Comparison of ENCODE assay signal across 20 cellular contexts in the genomic region with DNA sequence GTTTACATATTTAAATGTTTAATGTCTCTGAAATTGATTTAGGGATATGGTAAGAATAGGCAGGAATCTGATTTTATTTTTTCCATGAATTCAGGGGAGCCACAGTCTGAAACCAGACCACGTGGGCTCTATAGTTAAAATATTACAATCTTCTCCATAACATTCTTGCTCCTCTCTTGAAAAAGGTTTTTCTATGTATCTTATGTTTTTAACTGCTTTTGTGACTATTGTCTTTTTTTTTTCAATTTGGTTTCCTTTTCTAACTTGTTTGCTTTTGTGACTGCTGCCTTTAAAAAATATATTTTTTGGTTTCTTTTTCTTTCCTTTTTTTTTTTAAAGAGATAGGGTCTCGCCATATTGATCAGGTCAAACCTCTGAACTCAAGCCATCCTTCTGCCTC. TPM values are rescaled to one million over a fixed set of nuclear protein-coding genes. Genes with fewer than 3 reads are reported as not detected.
DNase-seq lines count a peak whose midpoint lies in the region; ATAC-seq, FAIRE-seq and TF ChIP-seq lines count a peak whose summit lies in the region.
"Had no signal": no experiment of that assay in that cellular context is flagged by ENCODE, and none has a peak within 500 bp of the region (broad histone marks: within the 10 kb centered on the region; RNA-seq: fewer than 3 reads in every experiment).

No MANE protein-coding gene starts in this region.

- no peak overlapping the region for H2BK15ac ChIP-seq in mesenchymal stem cell (ENCODE audit: low read depth, poor library complexity, severe bottlenecking)

- no peak for TF ChIP-seq RAD21 in HCT116 (IDR thresholded peaks at IDR 0.05; ENCODE audit: low read depth)

- no peak overlapping the region for H3K14ac ChIP-seq in mesenchymal stem cell (ENCODE audit: low read length in 2 of 2)

- H2AK5ac ChIP-seq in mesenchymal stem cell (ENCODE audit: low read length, severe bottlenecking): no peak overlapping the region

- H2BK5ac ChIP-seq in mesenchymal stem cell (ENCODE audit: low read depth, low read length, poor library complexity, severe bottlenecking): no peak overlapping the region

- no CpG with 5 or more reads among the region's 2 CpGs for WGBS in mesenchymal stem cell

- H3K36me3 Mint-ChIP-seq in activated CD8-positive, alpha-beta memory T cell treated with anti-CD3 and anti-CD28 coated beads, Interleukin-2, amount 10 ng/mL, durations not matched to agents 7 days and 5 days: peaks cover 5% of the 10 kb centered on the region
- peaks cover 2% of the 10 kb centered on the region for H3K36me3 Mint-ChIP-seq in activated T-helper 1 cell treated with anti-CD3 and anti-CD28 coated beads, Interleukin-12 subunit alpha, Interleukin-12 subunit beta, Interleukin-2, Interleukin-4 antibody, amounts not matched to agents 30 ng/mL and 10 ng/mL and 1 ng/mL, durations not matched to agents 14 hours and 24 hours and 36 hours (ENCODE audit: low read depth)

- H3K4me3 ChIP-seq in HCT116 (replicated peaks in 1 of 2; ENCODE audit: low read depth in 1 of 2, low read length in 2 of 2) (no peak overlapping the region), mesenchymal stem cell (ENCODE audit: insufficient read depth in 1 of 2, low read depth in 1 of 2, low read length in 2 of 2) (no peak overlapping the region)
- H3K4me3 ChIP-seq: MG63 had no signal

- CTCF ChIA-PET in activated CD8-positive, alpha-beta memory T cell treated with anti-CD3 and anti-CD28 coated beads, Interleukin-2, amount 10 ng/mL, durations not matched to agents 7 days and 5 days (lab: Charles Lee): no interaction called here
- CTCF ChIA-PET in HCT116 (lab: Charles Lee): no interaction called here

- RAD21 ChIA-PET in HCT116 (lab: Charles Lee; ENCODE audit: low non-redundant PET in 1 of 2, low total read pairs in 2 of 2, uncharacterized antibody in 2 of 2, unreplicated experiment in 2 of 2): no interaction called here

- no peak overlapping the region for H3K9ac ChIP-seq in HCT116 (ENCODE audit: low read length)
- H3K9ac ChIP-seq in mesenchymal stem cell (ENCODE audit: low read length): peak overlapping the region; percentile 16
- H3K9ac ChIP-seq: KMS-11 had no signal

- no peak for DNase-seq in activated CD8-positive, alpha-beta memory T cell treated with anti-CD3 and anti-CD28 coated beads, Interleukin-2, amount 10 ng/mL, durations not matched to agents 7 days and 5 days
- no peak for DNase-seq in activated CD8-positive, alpha-beta memory T cell treated with anti-CD3 and anti-CD28 coated beads, Interleukin-2, amount 50 U/mL, for 48 hours
- DNase-seq in HCT116 (ENCODE audit: low read depth, low spot score) (no peak), mesenchymal stem cell (no peak), C1 segment of cervical spinal cord (lab: John Stamatoyannopoulos, UW) (no peak), D721Med (ENCODE audit: insufficient read length, low spot score) (no peak)
- DNase-seq in activated T-helper 1 cell treated with anti-CD3 and anti-CD28 coated beads, Interleukin-12 subunit alpha, Interleukin-12 subunit beta, Interleukin-2, Interleukin-4 antibody, amounts not matched to agents 30 ng/mL and 10 ng/mL and 1 ng/mL, durations not matched to agents 14 hours and 24 hours and 36 hours (ENCODE audit: low spot score): no peak
- DNase-seq: AML-193; CD4-positive, alpha-beta T cell; DND-41; GF-D8; HFFc6; MG63; NCI-H1105 treated with DMSO at 0.1 percent for 48 hours; NCI-H187; NCI-H446; PC-3 had no signal

- no peak overlapping the region for H2BK12ac ChIP-seq in mesenchymal stem cell (ENCODE audit: low read length in 2 of 2)

- POLR2A ChIA-PET in HCT116 (lab: Charles Lee): no interaction called here

- H3K23ac ChIP-seq in mesenchymal stem cell (ENCODE audit: low read length in 2 of 2): no peak overlapping the region

- no TSS peak for BruUV-seq in HCT116 (replicated peaks; lab: Mats Ljungman, UMichigan)

- intact Hi-C loops in HCT116 (cut with micrococcal nuclease): loop anchor here (2.0 kb wide), 1 partner anchor 20 kb away; no protein-coding TSS in a partner anchor
- intact Hi-C loops in activated T-helper 1 cell treated with anti-CD3 and anti-CD28 coated beads, Interleukin-12 subunit alpha, Interleukin-12 subunit beta, Interleukin-2, Interleukin-4 antibody, amounts not matched to agents 30 ng/mL and 10 ng/mL and 1 ng/mL, durations not matched to agents 14 hours and 24 hours and 36 hours (cut with micrococcal nuclease): loop anchor here (5.0 kb wide), 2 partner anchors 685 to 690 kb away; partner anchors contain the start of gene IFNGR1

- H3K27me3 Mint-ChIP-seq in activated CD8-positive, alpha-beta memory T cell treated with anti-CD3 and anti-CD28 coated beads, Interleukin-2, amount 10 ng/mL, durations not matched to agents 7 days and 5 days: no peaks in the 10 kb centered on the region
- no peaks in the 10 kb centered on the region for H3K27me3 Mint-ChIP-seq in activated T-helper 1 cell treated with anti-CD3 and anti-CD28 coated beads, Interleukin-12 subunit alpha, Interleukin-12 subunit beta, Interleukin-2, Interleukin-4 antibody, amounts not matched to agents 30 ng/mL and 10 ng/mL and 1 ng/mL, durations not matched to agents 14 hours and 24 hours and 36 hours (ENCODE audit: insufficient read depth)
- H3K27me3 Mint-ChIP-seq: CD4-positive, alpha-beta T cell had no signal

- no peak overlapping the region for H2BK120ac ChIP-seq in mesenchymal stem cell (ENCODE audit: low read depth, low read length)

- peak overlapping the region; percentile 76 for H3K27ac Mint-ChIP-seq in activated CD8-positive, alpha-beta memory T cell treated with anti-CD3 and anti-CD28 coated beads, Interleukin-2, amount 10 ng/mL, durations not matched to agents 7 days and 5 days
- H3K27ac Mint-ChIP-seq in activated T-helper 1 cell treated with anti-CD3 and anti-CD28 coated beads, Interleukin-12 subunit alpha, Interleukin-12 subunit beta, Interleukin-2, Interleukin-4 antibody, amounts not matched to agents 30 ng/mL and 10 ng/mL and 1 ng/mL, durations not matched to agents 14 hours and 24 hours and 36 hours: peak overlapping the region; percentile 66
- H3K27ac Mint-ChIP-seq: CD4-positive, alpha-beta T cell; HFFc6 had no signal

- no peaks in the 10 kb centered on the region for H3K36me3 ChIP-seq in HCT116 (ENCODE audit: control insufficient read depth in 1 of 2, insufficient read depth in 2 of 2, low read length in 2 of 2)
- H3K36me3 ChIP-seq in mesenchymal stem cell (ENCODE audit: control insufficient read depth in 1 of 2, insufficient read depth in 2 of 2, low read depth in 1 of 2, low read length in 2 of 2): no peaks in the 10 kb centered on the region
- H3K36me3 ChIP-seq: MG63 had no signal

- H3K4ac ChIP-seq in mesenchymal stem cell (ENCODE audit: low read depth in 1 of 2, low read length in 2 of 2): no peak overlapping the region

- no peaks in the 10 kb centered on the region for H3K79me1 ChIP-seq in mesenchymal stem cell (replicated peaks; ENCODE audit: low read length, poor library complexity, severe bottlenecking)

- H4K8ac ChIP-seq in mesenchymal stem cell (ENCODE audit: low read length): no peak overlapping the region

- no peak for TF ChIP-seq CTCF in HCT116 (IDR thresholded peaks at IDR 0.05 in 2 of 3, conservative IDR thresholded peaks at IDR 0.05 in 1 of 3; ENCODE audit: borderline replicate concordance in 1 of 3, insufficient read depth in 1 of 3, low read depth in 2 of 3, low read length in 2 of 3)
- TF ChIP-seq CTCF in D721Med (IDR thresholded peaks at IDR 0.05; ENCODE audit: insufficient read depth, missing control alignments): no peak

- no peaks in the 10 kb centered on the region for H3K9me2 ChIP-seq in HCT116 (ENCODE audit: insufficient read depth)

- H3K4me1 ChIP-seq in HCT116 (ENCODE audit: control insufficient read depth in 1 of 2, insufficient read depth in 2 of 2, low read length in 2 of 2) (no peaks in the 10 kb centered on the region), mesenchymal stem cell (ENCODE audit: control insufficient read depth, insufficient read depth, low read depth, low read length) (peaks cover 2% of the 10 kb centered on the region)

- no peak for TF ChIP-seq POLR2A in HCT116 (IDR thresholded peaks at IDR 0.05; ENCODE audit: borderline replicate concordance, extremely low read depth, insufficient read depth, insufficient read length)

- H4K91ac ChIP-seq in mesenchymal stem cell (ENCODE audit: low read length): no peak overlapping the region

- no peak overlapping the region for H3K27ac ChIP-seq in HCT116 (ENCODE audit: low read depth, low read length)
- no peak overlapping the region for H3K27ac ChIP-seq in mesenchymal stem cell (ENCODE audit: low read length, poor library complexity, severe bottlenecking)
- H3K27ac ChIP-seq: KMS-11 had no signal

- H3K9me3 ChIP-seq in HCT116 (ENCODE audit: control insufficient read depth in 1 of 2, insufficient read depth in 1 of 2, low read depth in 1 of 2, low read length in 2 of 2) (no peaks in the 10 kb centered on the region), mesenchymal stem cell (ENCODE audit: control insufficient read depth, low read length) (no peaks in the 10 kb centered on the region)
- H3K9me3 ChIP-seq: MG63 had no signal

- H3K27me3 ChIP-seq in HCT116 (ENCODE audit: insufficient read depth, low read length) (no peaks in the 10 kb centered on the region), mesenchymal stem cell (ENCODE audit: control insufficient read depth in 1 of 2, insufficient read depth in 1 of 2, low read length in 2 of 2) (no peaks in the 10 kb centered on the region)
- H3K27me3 ChIP-seq: MG63 had no signal

- no peak for FAIRE-seq in D721Med (lab: Jason Lieb, UNC)
- FAIRE-seq: H1 had no signal

- H2AFZ ChIP-seq in HCT116 (ENCODE audit: low read depth, low read length, poor library complexity, severe bottlenecking) (peak overlapping the region; percentile 90), mesenchymal stem cell (ENCODE audit: low read depth, low read length) (no peak overlapping the region)

- no peaks in the 10 kb centered on the region for H3K79me2 ChIP-seq in HCT116 (ENCODE audit: insufficient read depth, low read length)

- no peaks in the 10 kb centered on the region for H3K9me3 Mint-ChIP-seq in activated CD8-positive, alpha-beta memory T cell treated with anti-CD3 and anti-CD28 coated beads, Interleukin-2, amount 10 ng/mL, durations not matched to agents 7 days and 5 days (ENCODE audit: low read depth)
- H3K9me3 Mint-ChIP-seq in activated T-helper 1 cell treated with anti-CD3 and anti-CD28 coated beads, Interleukin-12 subunit alpha, Interleukin-12 subunit beta, Interleukin-2, Interleukin-4 antibody, amounts not matched to agents 30 ng/mL and 10 ng/mL and 1 ng/mL, durations not matched to agents 14 hours and 24 hours and 36 hours: no peaks in the 10 kb centered on the region
- H3K9me3 Mint-ChIP-seq: CD4-positive, alpha-beta T cell; HFFc6 had no signal

- no peak for ATAC-seq in activated CD8-positive, alpha-beta memory T cell treated with anti-CD3 and anti-CD28 coated beads, Interleukin-2, amount 10 ng/mL, durations not matched to agents 7 days and 5 days
- no peak for ATAC-seq in HCT116
- no peak for ATAC-seq in GM21576 (IDR thresholded peaks at IDR 0.05; ENCODE audit: unreplicated experiment)
- ATAC-seq: PC-3 had no signal

- H4K20me1 ChIP-seq in HCT116 (ENCODE audit: insufficient read depth): no peaks in the 10 kb centered on the region

- peak overlapping the region; percentile 43 for H3K4me3 Mint-ChIP-seq in activated CD8-positive, alpha-beta memory T cell treated with anti-CD3 and anti-CD28 coated beads, Interleukin-2, amount 10 ng/mL, durations not matched to agents 7 days and 5 days
- no peak overlapping the region for H3K4me3 Mint-ChIP-seq in activated T-helper 1 cell treated with anti-CD3 and anti-CD28 coated beads, Interleukin-12 subunit alpha, Interleukin-12 subunit beta, Interleukin-2, Interleukin-4 antibody, amounts not matched to agents 30 ng/mL and 10 ng/mL and 1 ng/mL, durations not matched to agents 14 hours and 24 hours and 36 hours
- H3K4me3 Mint-ChIP-seq: CD4-positive, alpha-beta T cell; HFFc6 had no signal

- H3K4me2 ChIP-seq in HCT116 (ENCODE audit: low read length): no peak overlapping the region
- H3K4me2 ChIP-seq in mesenchymal stem cell (ENCODE audit: low read length, poor library complexity, severe bottlenecking): no peak overlapping the region
- H3K4me2 ChIP-seq: KMS-11 had no signal

- no peak overlapping the region for H3K18ac ChIP-seq in mesenchymal stem cell (ENCODE audit: low read depth in 1 of 2, low read length in 2 of 2)

- H3K4me1 Mint-ChIP-seq in activated CD8-positive, alpha-beta memory T cell treated with anti-CD3 and anti-CD28 coated beads, Interleukin-2, amount 10 ng/mL, durations not matched to agents 7 days and 5 days: peaks cover 63% of the 10 kb centered on the region
- H3K4me1 Mint-ChIP-seq in activated T-helper 1 cell treated with anti-CD3 and anti-CD28 coated beads, Interleukin-12 subunit alpha, Interleukin-12 subunit beta, Interleukin-2, Interleukin-4 antibody, amounts not matched to agents 30 ng/mL and 10 ng/mL and 1 ng/mL, durations not matched to agents 14 hours and 24 hours and 36 hours (ENCODE audit: low read depth): peaks cover 87% of the 10 kb centered on the region

RNA-seq across cellular contexts. Expression of gene TNFAIP3, which starts 40.1 kb away (rescaled TPM):
- 100 to 1,000 TPM in 1 of 2 experiments, 10 to 100 TPM in 1; 86.7 to 225 TPM for total RNA-seq in activated CD8-positive, alpha-beta memory T cell treated with anti-CD3 and anti-CD28 coated beads, Interleukin-2, amount 10 ng/mL, durations not matched to agents 7 days and 5 days
- total RNA-seq in HCT116 (2021; ENCODE audit: unreplicated experiment): 4.4 TPM
- 1.5 and 1.7 TPM in 2 replicates for polyA plus RNA-seq in HCT116 (2012)
- total RNA-seq in activated T-helper 1 cell treated with anti-CD3 and anti-CD28 coated beads, Interleukin-12 subunit alpha, Interleukin-12 subunit beta, Interleukin-2, Interleukin-4 antibody, amounts not matched to agents 30 ng/mL and 10 ng/mL and 1 ng/mL, durations not matched to agents 14 hours and 24 hours and 36 hours: 250 and 257 TPM in 2 replicates
- 8.2 TPM for polyA plus RNA-seq in mesenchymal stem cell (2013, experiment 1 of 2)
- polyA plus RNA-seq in mesenchymal stem cell (2013, experiment 2 of 2): 7.2 TPM

Comparison
In these comparisons a context has a peak if more than half of its experiments do, and no peak if none do; other contexts are left out.
1. RNA of gene TNFAIP3, which starts 40.1 kb away (total RNA-seq): 250 to 257 TPM in activated T-helper 1 cell treated with anti-CD3 and anti-CD28 coated beads, Interleukin-12 subunit alpha, Interleukin-12 subunit beta, Interleukin-2, Interleukin-4 antibody, amounts not matched to agents 30 ng/mL and 10 ng/mL and 1 ng/mL, durations not matched to agents 14 hours and 24 hours and 36 hours and 86.7 to 225 TPM in activated CD8-positive, alpha-beta memory T cell treated with anti-CD3 and anti-CD28 coated beads, Interleukin-2, amount 10 ng/mL, durations not matched to agents 7 days and 5 days; 4.4 TPM in HCT116 (single experiment); every median in the first group is over 10 times any median in the second.